ENCODE assay signal across 9 cellular contexts in genomic region chr6:121436966-121437756, GRCh38. TPM values are rescaled to one million over a fixed set of nuclear protein-coding genes. Genes with fewer than 3 reads are reported as not detected.
DNase-seq lines count a peak whose midpoint lies in the region; ATAC-seq and TF ChIP-seq lines count a peak whose summit lies in the region.
"Had no signal": no experiment of that assay in that cellular context is flagged by ENCODE, and none has a peak within 500 bp of the region (broad histone marks: within the 10 kb centered on the region; RNA-seq: fewer than 3 reads in every experiment).

No MANE protein-coding gene starts in this region.

- H3K27ac ChIP-seq in vagina = peak overlapping the region; percentile 96
- H3K27ac ChIP-seq: C4-2B had no signal

- H3K36me3 ChIP-seq in vagina = no peaks in the 10 kb centered on the region

- H3K27me3 Mint-ChIP-seq in naive thymus-derived CD8-positive, alpha-beta T cell = peaks cover 14 to 53% (median 27%) of the 10 kb centered on the region in 5 donors

- peak; percentile 38 to 63 for ATAC-seq in naive thymus-derived CD8-positive, alpha-beta T cell
- no peak for ATAC-seq in HG02973 (IDR thresholded peaks at IDR 0.05; ENCODE audit: unreplicated experiment)

- no peak for TF ChIP-seq CTCF in vagina (IDR thresholded peaks at IDR 0.05)

- H3K9me3 Mint-ChIP-seq in naive thymus-derived CD8-positive, alpha-beta T cell = no peaks in the 10 kb centered on the region

- POLR2A ChIA-PET in naive thymus-derived CD8-positive, alpha-beta T cell (lab: Charles Lee) = no interaction called here

- H3K9me3 ChIP-seq in vagina = no peaks in the 10 kb centered on the region

- DNase-seq in DMS79 (lab: John Stamatoyannopoulos, UW) (peak; percentile 1), DMS79 treated with DMSO at 0.1 percent for 48 hours (lab: John Stamatoyannopoulos, UW) (no peak), fibroblast of peridontal ligament (ENCODE audit: extremely low read depth) (peak; percentile 67), vagina (ENCODE audit: extremely low spot score in 2 of 2) (no peak), NCI-H187 (lab: John Stamatoyannopoulos, UW) (no peak)
- peak; percentile 58 for DNase-seq in activated CD8-positive, alpha-beta memory T cell treated with anti-CD3 and anti-CD28 coated beads, Interleukin-2, amount 50 U/mL, for 48 hours
- DNase-seq in naive thymus-derived CD8-positive, alpha-beta T cell = peak in 2 of 10 donors; percentile 12 to 25

- H3K4me3 ChIP-seq in vagina = peak overlapping the region; percentile 53 to 77

- peak overlapping the region; percentile 81 to 91 (median 88) for H3K4me3 Mint-ChIP-seq in naive thymus-derived CD8-positive, alpha-beta T cell

- H3K27me3 ChIP-seq in vagina = no peaks in the 10 kb centered on the region

- peak overlapping the region in 4 of 10 donors; percentile 11 to 38 (median 21) for H3K27ac Mint-ChIP-seq in naive thymus-derived CD8-positive, alpha-beta T cell

- H3K4me1 ChIP-seq in vagina = peaks cover 41% of the 10 kb centered on the region

- peaks cover 9 to 25% (median 20%) of the 10 kb centered on the region in 4 donors for H3K4me1 Mint-ChIP-seq in naive thymus-derived CD8-positive, alpha-beta T cell

- no peak for TF ChIP-seq POLR2A in vagina (IDR thresholded peaks at IDR 0.05)

- no peaks in the 10 kb centered on the region for H3K36me3 Mint-ChIP-seq in naive thymus-derived CD8-positive, alpha-beta T cell

- intact Hi-C loops in vagina (cut with DNase I) = loop anchor here (10.0 kb wide), 1 partner anchor 418 kb away; no protein-coding TSS in a partner anchor

RNA-seq across cellular contexts. Expression of gene GJA1, which starts 1.7 kb away (rescaled TPM):
- not detected for total RNA-seq in naive thymus-derived CD8-positive, alpha-beta T cell
- polyA plus RNA-seq in naive thymus-derived CD8-positive, alpha-beta T cell = not detected
- total RNA-seq in vagina = 261 TPM

Comparison
In these comparisons a context has a peak if more than half of its experiments do, and no peak if none do; other contexts are left out.
1. DNase-seq: peak in DMS79 (single experiment), activated CD8-positive, alpha-beta memory T cell treated with anti-CD3 and anti-CD28 coated beads, Interleukin-2, amount 50 U/mL, for 48 hours (single experiment) and fibroblast of peridontal ligament (single experiment); none in DMS79 treated with DMSO at 0.1 percent for 48 hours (single experiment), vagina (0 of 2) and NCI-H187 (0 of 2).
2. RNA of gene GJA1, which starts 1.7 kb away (total RNA-seq): 261 TPM in vagina (single experiment); not detected in naive thymus-derived CD8-positive, alpha-beta T cell; every median in the first group is over 100 times any median in the second.